Comparison of ENCODE assay signal across 12 cellular contexts in the genomic region with DNA sequence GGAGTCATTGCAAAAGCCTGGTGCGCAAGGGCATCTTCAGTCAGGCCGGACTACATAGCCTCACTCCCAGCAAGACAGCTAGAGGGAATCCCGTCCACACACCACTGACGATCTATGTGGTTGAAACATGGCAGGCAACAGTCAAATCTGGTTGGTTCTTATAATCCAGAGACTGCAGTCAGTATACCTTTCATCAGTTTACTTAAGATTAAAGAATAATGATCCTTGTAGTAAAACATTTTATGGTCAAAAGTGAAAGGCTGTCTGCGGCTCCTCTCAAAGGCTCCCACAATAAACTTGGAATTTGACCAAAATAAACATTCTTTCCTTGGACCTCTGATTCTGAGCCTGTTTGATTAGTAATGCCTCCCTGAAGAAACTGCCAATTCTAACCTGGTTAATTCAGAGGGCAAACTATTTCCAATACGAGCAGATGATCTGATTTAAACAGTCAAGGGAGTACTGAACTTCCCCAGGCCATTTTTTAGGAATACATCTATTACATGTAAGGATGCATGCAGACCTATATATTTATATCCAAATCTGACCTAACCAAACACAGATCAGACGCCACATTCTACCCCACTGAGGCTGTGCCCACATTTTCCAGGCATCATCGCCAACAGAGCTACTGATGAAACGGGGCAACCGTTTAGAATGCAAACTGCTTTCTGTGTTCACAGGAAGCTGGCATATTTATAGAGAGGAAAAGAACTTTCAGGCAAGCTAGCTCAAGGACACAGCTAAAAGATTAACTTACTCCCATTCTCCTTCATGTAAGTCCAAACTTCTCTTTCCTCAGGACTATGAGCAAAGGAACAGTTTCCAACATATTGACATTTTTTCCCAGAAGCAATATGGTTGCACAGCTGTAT. TPM values are rescaled to one million over a fixed set of nuclear protein-coding genes. Genes with fewer than 3 reads are reported as not detected.
DNase-seq lines count a peak whose midpoint lies in the region; ATAC-seq, FAIRE-seq and TF ChIP-seq lines count a peak whose summit lies in the region.
"Had no signal": no experiment of that assay in that cellular context is flagged by ENCODE, and none has a peak within 500 bp of the region (broad histone marks: within the 10 kb centered on the region; RNA-seq: fewer than 3 reads in every experiment).

No MANE protein-coding gene starts in this region.

- H3K4me1 Mint-ChIP-seq in glutamatergic neuron (ENCODE audit: low read depth, unreplicated experiment) = no peaks in the 10 kb centered on the region
- H3K4me1 Mint-ChIP-seq: stimulated activated naive CD8-positive, alpha-beta T cell treated with anti-CD3 and anti-CD28 coated beads, Interleukin-15, amount 100 ng/mL, for 72 hours had no signal

- BruUV-seq in PC-3 (replicated peaks; lab: Mats Ljungman, UMichigan) (no TSS peak), endothelial cell of umbilical vein (replicated peaks; lab: Mats Ljungman, UMichigan) (no TSS peak)

- CTCF ChIA-PET in PC-3 (lab: Charles Lee) (no interaction called here), endothelial cell of umbilical vein (lab: Charles Lee) (interaction anchor here (1.9 to 2.2 kb wide), 2 partner anchors 39 to 310 kb away, joined by 5 to 6 read pairs; no protein-coding TSS in a partner anchor)

- H3K4me2 ChIP-seq in PC-3 (ENCODE audit: low read length) (peak overlapping the region; percentile 24; the same call in 1 of the 2 replicates), endothelial cell of umbilical vein (ENCODE audit: insufficient read depth, low read length) (no peak overlapping the region)

- peaks cover 7% of the 10 kb centered on the region; the same call in 1 of the 2 replicates for H3K36me3 ChIP-seq in PC-3 (ENCODE audit: low read depth, low read length)
- peaks cover 33 to 47% of the 10 kb centered on the region in 2 experiments for H3K36me3 ChIP-seq in endothelial cell of umbilical vein (ENCODE audit: control insufficient read depth in 2 of 2, extremely low read depth in 1 of 2, insufficient read depth in 2 of 2, low read length in 2 of 2)
- H3K36me3 ChIP-seq in pancreas = peaks cover 0 to 40% (median 18%) of the 10 kb centered on the region in 3 donors

- H4K20me1 ChIP-seq in PC-3 (ENCODE audit: low read length) = no peaks in the 10 kb centered on the region
- H4K20me1 ChIP-seq in endothelial cell of umbilical vein (replicated peaks; ENCODE audit: control insufficient read depth, extremely low read depth, insufficient read depth, low read length) = no peaks in the 10 kb centered on the region

- H3K36me3 Mint-ChIP-seq in glutamatergic neuron (ENCODE audit: unreplicated experiment) = no peaks in the 10 kb centered on the region

- peak; percentile 53 for DNase-seq in DMS79 (lab: John Stamatoyannopoulos, UW)
- DNase-seq in PC-3 = peak; percentile 66
- DNase-seq in endothelial cell of umbilical vein (ENCODE audit: low read depth, low spot score) = peak; percentile 64
- no peak for DNase-seq in pancreas
- no peak for DNase-seq in HPDE6-E6E7 (ENCODE audit: extremely low spot score)
- no peak for DNase-seq in glutamatergic neuron
- no peak for DNase-seq in DMS153 treated with DMSO at 0.1 percent for 48 hours (lab: John Stamatoyannopoulos, UW; ENCODE audit: unreplicated experiment)
- DNase-seq: left ventricle myocardium superior; stimulated activated naive CD8-positive, alpha-beta T cell treated with anti-CD3 and anti-CD28 coated beads, Interleukin-15, amount 100 ng/mL, for 72 hours; T1000 had no signal

- TF ChIP-seq CTCF in PC-3 (conservative IDR thresholded peaks at IDR 0.05; ENCODE audit: low read depth, low read length) = no peak
- TF ChIP-seq CTCF in endothelial cell of umbilical vein (IDR thresholded peaks at IDR 0.05; ENCODE audit: extremely low read depth in 1 of 2, insufficient read depth in 1 of 2, low read depth in 1 of 2, low read length in 2 of 2) = no peak
- no peak for TF ChIP-seq CTCF in pancreas (IDR thresholded peaks at IDR 0.05)
- TF ChIP-seq CTCF in glutamatergic neuron (IDR thresholded peaks at IDR 0.05; ENCODE audit: partially characterized antibody, unreplicated experiment) = no peak

- no peaks in the 10 kb centered on the region for H3K9me1 ChIP-seq in endothelial cell of umbilical vein (replicated peaks; ENCODE audit: control insufficient read depth, extremely low read depth, insufficient read depth, low read length)

- H3K79me2 ChIP-seq in PC-3 (ENCODE audit: low read length) (no peaks in the 10 kb centered on the region), endothelial cell of umbilical vein (ENCODE audit: control insufficient read depth, insufficient read depth, low read length) (no peaks in the 10 kb centered on the region)

- no peak overlapping the region for H3K4me3 ChIP-seq in PC-3 (ENCODE audit: low read length)
- no peak overlapping the region for H3K4me3 ChIP-seq in endothelial cell of umbilical vein (replicated peaks in 1 of 3; ENCODE audit: insufficient read depth in 1 of 3, low read depth in 1 of 3, low read length in 3 of 3)
- H3K4me3 ChIP-seq in pancreas = peak overlapping the region in 1 of 4 donors; percentile 9
- H3K4me3 ChIP-seq: K562 had no signal

- H3K9me2 ChIP-seq in PC-3 (replicated peaks; ENCODE audit: low read length) = no peaks in the 10 kb centered on the region

- POLR2A ChIA-PET in PC-3 (lab: Charles Lee; ENCODE audit: unreplicated experiment) (no interaction called here), endothelial cell of umbilical vein (lab: Charles Lee) (no interaction called here)

- no peaks in the 10 kb centered on the region for H3K9me3 Mint-ChIP-seq in glutamatergic neuron (ENCODE audit: unreplicated experiment)
- H3K9me3 Mint-ChIP-seq: stimulated activated naive CD8-positive, alpha-beta T cell treated with anti-CD3 and anti-CD28 coated beads, Interleukin-15, amount 100 ng/mL, for 72 hours had no signal

- no peak for TF ChIP-seq POLR2A in endothelial cell of umbilical vein (IDR thresholded peaks at IDR 0.05; ENCODE audit: low read depth, low read length)

- no peaks in the 10 kb centered on the region for H3K27me3 Mint-ChIP-seq in glutamatergic neuron (ENCODE audit: unreplicated experiment)
- H3K27me3 Mint-ChIP-seq: stimulated activated naive CD8-positive, alpha-beta T cell treated with anti-CD3 and anti-CD28 coated beads, Interleukin-15, amount 100 ng/mL, for 72 hours had no signal

- no peak overlapping the region for H3K27ac Mint-ChIP-seq in glutamatergic neuron (ENCODE audit: unreplicated experiment)
- H3K27ac Mint-ChIP-seq: stimulated activated naive CD8-positive, alpha-beta T cell treated with anti-CD3 and anti-CD28 coated beads, Interleukin-15, amount 100 ng/mL, for 72 hours had no signal

- dilution Hi-C loops in endothelial cell of umbilical vein (cut with MboI; ENCODE audit: extremely low pct_ligation_motif_present, low sequenced_read_pairs) = no loop called here

- 0 out of 2 replicates have a peak overlapping the region, but pooled peaks have one; percentile 11 for H3K27ac ChIP-seq in PC-3 (ENCODE audit: low read length)
- H3K27ac ChIP-seq in endothelial cell of umbilical vein (ENCODE audit: insufficient read depth, low read depth, low read length) = no peak overlapping the region
- H3K27ac ChIP-seq in pancreas = peak overlapping the region in 3 of 4 donors; percentile 3 to 71 (median 69)

- intact Hi-C loops in PC-3 (cut with micrococcal nuclease) (loop anchor here (1.0 kb wide), 1 partner anchor 16 kb away; a partner anchor contains a TSS), endothelial cell of umbilical vein (cut with micrococcal nuclease) (no loop called here), pancreas (cut with DNase I) (no loop called here)

- peak; percentile 15 for FAIRE-seq in endothelial cell of umbilical vein (lab: Jason Lieb, UNC)
- FAIRE-seq in pancreas (lab: Jason Lieb, UNC) = no peak
- FAIRE-seq: K562 had no signal

- peaks cover 12% of the 10 kb centered on the region for H3K4me1 ChIP-seq in PC-3 (ENCODE audit: insufficient read depth, low read length)
- H3K4me1 ChIP-seq in endothelial cell of umbilical vein (ENCODE audit: control insufficient read depth, extremely low read depth, insufficient read depth, low read length) = peaks cover 9% of the 10 kb centered on the region
- H3K4me1 ChIP-seq in pancreas = peaks cover 24 to 48% (median 26%) of the 10 kb centered on the region in 3 donors

- H3K9ac ChIP-seq in PC-3 (ENCODE audit: low read length) (no peak overlapping the region), endothelial cell of umbilical vein (replicated peaks; ENCODE audit: extremely low read depth, insufficient read depth, low read length) (no peak overlapping the region)

- H3K4me3 Mint-ChIP-seq in glutamatergic neuron (ENCODE audit: unreplicated experiment) = no peak overlapping the region
- H3K4me3 Mint-ChIP-seq: stimulated activated naive CD8-positive, alpha-beta T cell treated with anti-CD3 and anti-CD28 coated beads, Interleukin-15, amount 100 ng/mL, for 72 hours had no signal

- no peaks in the 10 kb centered on the region for H3F3A ChIP-seq in PC-3 (ENCODE audit: low read length, unreplicated experiment)

- peak; percentile 62 for ATAC-seq in PC-3
- ATAC-seq in pancreas = peak; percentile 58 to 74 (median 68)
- no peak for ATAC-seq in HG02610 (IDR thresholded peaks at IDR 0.05; ENCODE audit: unreplicated experiment)
- ATAC-seq: K562; left ventricle myocardium superior; stimulated activated naive CD8-positive, alpha-beta T cell treated with anti-CD3 and anti-CD28 coated beads, Interleukin-15, amount 100 ng/mL, for 72 hours had no signal

- no peaks in the 10 kb centered on the region for H3K27me3 ChIP-seq in PC-3 (ENCODE audit: low read length)
- no peaks in the 10 kb centered on the region for H3K27me3 ChIP-seq in endothelial cell of umbilical vein (ENCODE audit: control insufficient read depth in 2 of 2, insufficient read depth in 2 of 2, low read length in 2 of 2)
- H3K27me3 ChIP-seq in pancreas = no peaks in the 10 kb centered on the region

- 16 to 19% methylated on average over 10 of the region's 10 CpGs for WGBS in pancreas, 2 donors

- H3K9me3 ChIP-seq in PC-3 (ENCODE audit: low read length) (no peaks in the 10 kb centered on the region), endothelial cell of umbilical vein (replicated peaks; ENCODE audit: control insufficient read depth, insufficient read depth, low read length) (no peaks in the 10 kb centered on the region), pancreas (no peaks in the 10 kb centered on the region)

- no peak overlapping the region for H2AFZ ChIP-seq in PC-3 (ENCODE audit: low read length)
- H2AFZ ChIP-seq in endothelial cell of umbilical vein (ENCODE audit: low read depth, low read length) = no peak overlapping the region

RNA-seq across cellular contexts. Expression of a gene that starts 15.3 kb away (rescaled TPM):
- total RNA-seq in PC-3 (2014; rRNA removed) (20.2 and 26.6 TPM in 2 replicates), endothelial cell of umbilical vein (37.1 and 42.5 TPM in 2 replicates), pancreas (10 to 100 TPM; 28.1 to 38.9 (median 35.9) TPM), glutamatergic neuron (ENCODE audit: unreplicated experiment) (18.4 TPM)
- polyA plus RNA-seq in endothelial cell of umbilical vein (66.0 and 66.8 TPM in 2 replicates), pancreas (10 to 100 TPM; 54.7 to 80.8 TPM)
- 61.3 and 68.5 TPM in 2 replicates for polyA plus RNA-seq in endothelial cell of umbilical vein (2011; cell fraction: cytosol; rRNA removed)
- 56.8 and 58.5 TPM in 2 replicates for polyA plus RNA-seq in endothelial cell of umbilical vein (2011; cell fraction: nucleus; rRNA removed)
- polyA plus RNA-seq in endothelial cell of umbilical vein (2012) = 34.4 TPM in 2 replicates
- polyA minus RNA-seq in endothelial cell of umbilical vein = 51.6 and 56.2 TPM in 2 replicates
- polyA minus RNA-seq in endothelial cell of umbilical vein (2011; cell fraction: cytosol; rRNA and poly(A)+ RNA removed) = 26.4 TPM
- 30.8 and 31.3 TPM in 2 replicates for polyA minus RNA-seq in endothelial cell of umbilical vein (2011; cell fraction: nucleus; rRNA and poly(A)+ RNA removed)

RNA-seq across cellular contexts. Expression of a gene that starts 39.1 kb away (rescaled TPM):
- total RNA-seq in PC-3 (2014; rRNA removed) (21.2 and 26.4 TPM in 2 replicates), endothelial cell of umbilical vein (73.9 and 78.0 TPM in 2 replicates), pancreas (10 to 100 TPM; 23.8 to 34.5 (median 30.2) TPM), glutamatergic neuron (ENCODE audit: unreplicated experiment) (87.7 TPM)
- polyA plus RNA-seq in endothelial cell of umbilical vein (32.6 and 44.1 TPM in 2 replicates), pancreas (10 to 100 TPM; 20.0 to 39.6 TPM)
- polyA plus RNA-seq in endothelial cell of umbilical vein (2011; cell fraction: cytosol; rRNA removed) = 49.5 and 53.1 TPM in 2 replicates
- 143 and 147 TPM in 2 replicates for polyA plus RNA-seq in endothelial cell of umbilical vein (2011; cell fraction: nucleus; rRNA removed)
- polyA plus RNA-seq in endothelial cell of umbilical vein (2012) = 37.1 and 43.8 TPM in 2 replicates
- polyA minus RNA-seq in endothelial cell of umbilical vein = 78.3 and 80.2 TPM in 2 replicates
- polyA minus RNA-seq in endothelial cell of umbilical vein (2011; cell fraction: cytosol; rRNA and poly(A)+ RNA removed) = 8.8 TPM
- 85.4 and 110 TPM in 2 replicates for polyA minus RNA-seq in endothelial cell of umbilical vein (2011; cell fraction: nucleus; rRNA and poly(A)+ RNA removed)

Comparison
In these comparisons a context has a peak if more than half of its experiments do, and no peak if none do; other contexts are left out.
1. DNase-seq: peak in DMS79 (single experiment), PC-3 (single experiment) and endothelial cell of umbilical vein (single experiment); none in pancreas (0 of 6), HPDE6-E6E7 (single experiment), glutamatergic neuron (single experiment) and DMS153 treated with DMSO at 0.1 percent for 48 hours (single experiment).